ENCODE assay signal across 8 cellular contexts in the genomic region with DNA sequence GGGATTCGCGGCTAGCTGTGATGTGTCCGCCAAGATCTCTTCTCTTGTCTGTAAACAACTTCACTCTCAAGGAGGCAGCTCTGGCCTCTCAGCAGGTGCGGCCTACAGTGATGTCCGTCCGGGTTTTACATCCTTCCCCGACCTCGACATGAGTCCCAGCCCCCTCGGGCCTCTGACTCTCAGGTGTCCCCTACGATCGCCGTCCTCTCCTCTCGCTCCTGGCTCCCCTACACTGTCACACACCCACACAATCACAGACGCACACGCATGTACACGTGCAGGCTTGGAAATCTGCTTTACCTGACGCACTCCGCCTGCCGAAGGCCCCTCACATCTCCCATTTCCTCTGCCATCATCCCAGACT. TPM values are rescaled to one million over a fixed set of nuclear protein-coding genes. Genes with fewer than 3 reads are reported as not detected.
DNase-seq lines count a peak whose midpoint lies in the region; ATAC-seq, FAIRE-seq and TF ChIP-seq lines count a peak whose summit lies in the region.

No MANE protein-coding gene starts in this region.

- FAIRE-seq in bronchial epithelial cell (lab: Jason Lieb, UNC), result no peak

- peaks cover 4 to 23% (median 19%) of the 10 kb centered on the region in 10 experiments; a peak in 19 of 20 replicates for H3K4me1 ChIP-seq in BLaER1 treated with 17β-estradiol and CSF1 and Interleukin-3, amounts not matched to agents 10 nM and 100 nM
- H3K4me1 ChIP-seq in HUES6 (ENCODE audit: control insufficient read depth, insufficient read depth, low read length), result peaks cover 18% of the 10 kb centered on the region
- H3K4me1 ChIP-seq in lung (ENCODE audit: control insufficient read depth in 2 of 2, insufficient read depth in 2 of 2, low read length in 2 of 2), result peaks cover 0 to 6% of the 10 kb centered on the region in 2 donors
- H3K4me1 ChIP-seq in upper lobe of right lung, result peaks cover 10% of the 10 kb centered on the region

- H4K20me1 ChIP-seq in BLaER1 treated with 17β-estradiol and CSF1 and Interleukin-3, amounts not matched to agents 10 nM and 100 nM, result peaks cover 0 to 3% (median 0%) of the 10 kb centered on the region in 11 experiments; a peak in 1 of 22 replicates

- H3K36me3 ChIP-seq in BLaER1 treated with 17β-estradiol and CSF1 and Interleukin-3, amounts not matched to agents 10 nM and 100 nM, result no peaks in the 10 kb centered on the region
- H3K36me3 ChIP-seq in HUES6 (ENCODE audit: control insufficient read depth, insufficient read depth, low read length), result no peaks in the 10 kb centered on the region
- no peaks in the 10 kb centered on the region for H3K36me3 ChIP-seq in bronchial epithelial cell (ENCODE audit: control insufficient read depth, insufficient read depth, low read length)
- H3K36me3 ChIP-seq in lung (ENCODE audit: control insufficient read depth in 2 of 2, insufficient read depth in 2 of 2, low read length in 2 of 2), result no peaks in the 10 kb centered on the region
- H3K36me3 ChIP-seq in upper lobe of right lung, result no peaks in the 10 kb centered on the region

- peaks cover 0 to 5% (median 0%) of the 10 kb centered on the region in 11 experiments; a peak in 1 of 22 replicates for H3K27me3 ChIP-seq in BLaER1 treated with 17β-estradiol and CSF1 and Interleukin-3, amounts not matched to agents 10 nM and 100 nM
- peaks cover 10% of the 10 kb centered on the region; the same call in 1 of the 2 replicates for H3K27me3 ChIP-seq in HUES6 (ENCODE audit: control insufficient read depth, insufficient read depth, low read length)
- H3K27me3 ChIP-seq in bronchial epithelial cell (ENCODE audit: control insufficient read depth, insufficient read depth, low read length), result no peaks in the 10 kb centered on the region
- no peaks in the 10 kb centered on the region for H3K27me3 ChIP-seq in lung (ENCODE audit: control insufficient read depth, insufficient read depth)
- H3K27me3 ChIP-seq in upper lobe of right lung, result no peaks in the 10 kb centered on the region

- H3K9me3 ChIP-seq in BLaER1 treated with 17β-estradiol and CSF1 and Interleukin-3, amounts not matched to agents 10 nM and 100 nM (replicated peaks in 1 of 11), result no peaks in the 10 kb centered on the region
- H3K9me3 ChIP-seq in HUES6 (ENCODE audit: control insufficient read depth, insufficient read depth, low read depth, low read length) (no peaks in the 10 kb centered on the region), lung (ENCODE audit: control insufficient read depth in 2 of 2, insufficient read depth in 1 of 2, low read length in 1 of 2) (no peaks in the 10 kb centered on the region), upper lobe of right lung (no peaks in the 10 kb centered on the region)

- DNase-seq in bronchial epithelial cell (ENCODE audit: low read depth) (no peak), lung (ENCODE audit: low spot score) (peak; percentile 33), upper lobe of right lung (no peak)
- DNase-seq in NK-92 treated with Interleukin-12 subunit alpha and Interleukin-12 subunit beta, amount 100 ng/mL, for 24 hours (lab: John Stamatoyannopoulos, UW), result no peak
- DNase-seq in effector CD4-positive, alpha-beta T cell, result no peak

- WGBS in lung, 2 donors, result 26 to 28% methylated on average over 19 of the region's 19 CpGs

- H3K4me2 ChIP-seq in BLaER1 treated with 17β-estradiol and CSF1 and Interleukin-3, amounts not matched to agents 10 nM and 100 nM, result peak overlapping the region; percentile 85 to 99 (median 93)

- peak overlapping the region; percentile 62 to 76 (median 65) for H3K4me3 ChIP-seq in BLaER1 treated with 17β-estradiol and CSF1 and Interleukin-3, amounts not matched to agents 10 nM and 100 nM
- peak overlapping the region; percentile 73 for H3K4me3 ChIP-seq in HUES6 (ENCODE audit: low read depth, low read length)
- H3K4me3 ChIP-seq in bronchial epithelial cell (ENCODE audit: low read depth, low read length), result peak overlapping the region; percentile 62
- H3K4me3 ChIP-seq in lung, result peak overlapping the region; percentile 30
- H3K4me3 ChIP-seq in upper lobe of right lung, result peak overlapping the region; percentile 68

- intact Hi-C loops in upper lobe of right lung (cut with DNase I), result no loop called here

- TF ChIP-seq CTCF in bronchial epithelial cell (IDR thresholded peaks at IDR 0.05; ENCODE audit: insufficient read depth, low read length, severe bottlenecking) (no peak), lung (IDR thresholded peaks at IDR 0.05; ENCODE audit: control extremely low read depth, extremely low read depth) (no peak), upper lobe of right lung (IDR thresholded peaks at IDR 0.05) (no peak)

- ATAC-seq in lung (ENCODE audit: insufficient read depth, low FRiP score) (no peak), upper lobe of right lung (peak; percentile 11), HG02885 (IDR thresholded peaks at IDR 0.05; ENCODE audit: poor library complexity, unreplicated experiment) (no peak)

- H3K27ac ChIP-seq in BLaER1 treated with 17β-estradiol and CSF1 and Interleukin-3, amounts not matched to agents 10 nM and 100 nM, result peak overlapping the region; percentile 42 to 74 (median 59); a peak in 21 of 22 replicates
- H3K27ac ChIP-seq in HUES6 (ENCODE audit: low read depth, low read length), result no peak overlapping the region
- peak overlapping the region; percentile 26 to 86 for H3K27ac ChIP-seq in lung (ENCODE audit: low read depth in 1 of 2, low read length in 1 of 2)
- peak overlapping the region; percentile 88 for H3K27ac ChIP-seq in upper lobe of right lung

- peak overlapping the region; percentile 60 to 82 (median 78) for H3K9ac ChIP-seq in BLaER1 treated with 17β-estradiol and CSF1 and Interleukin-3, amounts not matched to agents 10 nM and 100 nM
- peak overlapping the region; percentile 62 for H3K9ac ChIP-seq in HUES6 (ENCODE audit: low read length)

RNA-seq across cellular contexts. Expression of a gene that starts 0.8 kb away (rescaled TPM):
- total RNA-seq in bronchial epithelial cell (under 0.01 and 0.38 TPM in 2 replicates), lung (10 to 100 TPM; 30.1 to 46.9 TPM), upper lobe of right lung (0.84 TPM)
- polyA plus RNA-seq in lung, result 10 to 100 TPM; 17.6 to 25.4 TPM

RNA-seq across cellular contexts. Expression of a gene that starts 16.8 kb away (rescaled TPM):
- total RNA-seq in bronchial epithelial cell (7.1 and 15.1 TPM in 2 replicates), lung (10 to 100 TPM; 25.5 to 29.5 TPM), upper lobe of right lung (21.6 TPM)
- 10 to 100 TPM; 13.3 to 13.6 TPM for polyA plus RNA-seq in lung

Comparison
In these comparisons a context has a peak if more than half of its experiments do, and no peak if none do; other contexts are left out.
1. RNA of a gene that starts 0.8 kb away (total RNA-seq): 30.1 to 46.9 TPM in lung; 0.84 TPM in upper lobe of right lung (single experiment) and under 0.01 to 0.38 TPM in bronchial epithelial cell; every median in the first group is over 10 times any median in the second.
2. Peak in every context shown above with its lines, with median percentiles within 50 percentile points of each other: H3K4me3 ChIP-seq.